9 cellular contexts compared by ENCODE assay signal in genomic region chr7:36677769-36678435, GRCh38. TPM values are rescaled to one million over a fixed set of nuclear protein-coding genes. Genes with fewer than 3 reads are reported as not detected.
A peak's percentile ranks its signal among the peaks of the same experiment; 100 is the strongest.
DNase-seq lines count a peak whose midpoint lies in the region; ATAC-seq and TF ChIP-seq lines count a peak whose summit lies in the region.
"Had no signal": no experiment of that assay in that cellular context is flagged by ENCODE, and none has a peak within 500 bp of the region (broad histone marks: within the 10 kb centered on the region; RNA-seq: fewer than 3 reads in every experiment).

No MANE protein-coding gene starts in this region.

- H3K4me3 ChIP-seq in SK-N-SH (ENCODE audit: low read depth in 2 of 2, low read length in 1 of 2) (no peak overlapping the region), sigmoid colon (no peak overlapping the region)
- H3K4me3 ChIP-seq: dorsolateral prefrontal cortex had no signal

- no peak overlapping the region for H2AFZ ChIP-seq in SK-N-SH (ENCODE audit: low read depth)

- peak overlapping the region; percentile 74 for H3K27ac Mint-ChIP-seq in activated CD4-positive, alpha-beta memory T cell treated with anti-CD3 and anti-CD28 coated beads, Interleukin-2, amount 10 ng/mL, durations not matched to agents 7 days and 5 days
- peak overlapping the region; percentile 87 to 95 (median 94) for H3K27ac Mint-ChIP-seq in naive thymus-derived CD8-positive, alpha-beta T cell
- peak overlapping the region; percentile 81 for H3K27ac Mint-ChIP-seq in stimulated activated memory B cell treated with anti-CD40 and anti-IgM and Interleukin-4, amounts not matched to agents 10 μg/mL and 1 μg/mL and 100 μg/mL, for 72 hours

- peaks cover 16% of the 10 kb centered on the region for H3K36me3 Mint-ChIP-seq in activated CD4-positive, alpha-beta memory T cell treated with anti-CD3 and anti-CD28 coated beads, Interleukin-2, amount 10 ng/mL, durations not matched to agents 7 days and 5 days (ENCODE audit: low read depth)
- H3K36me3 Mint-ChIP-seq in naive thymus-derived CD8-positive, alpha-beta T cell, result peaks cover 0 to 20% (median 8%) of the 10 kb centered on the region in 3 donors
- H3K36me3 Mint-ChIP-seq in stimulated activated memory B cell treated with anti-CD40 and anti-IgM and Interleukin-4, amounts not matched to agents 10 μg/mL and 1 μg/mL and 100 μg/mL, for 72 hours, result no peaks in the 10 kb centered on the region

- peak; percentile 71 for ATAC-seq in HG02870 (IDR thresholded peaks at IDR 0.05; ENCODE audit: unreplicated experiment)
- peak; percentile 16 to 52 for ATAC-seq in naive thymus-derived CD8-positive, alpha-beta T cell
- ATAC-seq in stimulated activated memory B cell treated with anti-CD40 and anti-IgM and Interleukin-4, amounts not matched to agents 10 μg/mL and 1 μg/mL and 100 μg/mL, for 72 hours, result peak; percentile 80

- no peaks in the 10 kb centered on the region for H3K9me2 ChIP-seq in SK-N-SH

- no peaks in the 10 kb centered on the region; the same call in 1 of the 2 replicates for H3K27me3 ChIP-seq in SK-N-SH (ENCODE audit: insufficient read depth)
- H3K27me3 ChIP-seq in sigmoid colon, result peaks cover 0 to 2% (median 0%) of the 10 kb centered on the region in 3 donors
- H3K27me3 ChIP-seq: dorsolateral prefrontal cortex had no signal

- WGBS in SK-N-SH (ENCODE audit: low lambda C conversion rate), result 58% methylated on average over 2 of the region's 2 CpGs
- 70 to 92% methylated on average over 2 of the region's 2 CpGs for whole genome bisulfite sequencing in sigmoid colon, 2 donors

- intact Hi-C loops in sigmoid colon (cut with DNase I), result no loop called here

- POLR2A ChIA-PET in activated CD4-positive, alpha-beta memory T cell treated with anti-CD3 and anti-CD28 coated beads, Interleukin-2, amount 10 ng/mL, durations not matched to agents 7 days and 5 days (lab: Charles Lee), result interaction anchor here (0.6 to 3.0 kb wide), 9 partner anchors 10 to 260 kb away, joined by 3 to 10 read pairs (median 3); no protein-coding TSS in a partner anchor
- POLR2A ChIA-PET in naive thymus-derived CD8-positive, alpha-beta T cell (lab: Charles Lee), result interaction anchor here (0.6 to 3.0 kb wide), 19 partner anchors 8 to 172 kb away, joined by 3 to 20 read pairs (median 6); partner anchors contain the start of gene AOAH
- POLR2A ChIA-PET in SK-N-SH (lab: Yijun Ruan, JAX), result no interaction called here

- H3K27me3 Mint-ChIP-seq in activated CD4-positive, alpha-beta memory T cell treated with anti-CD3 and anti-CD28 coated beads, Interleukin-2, amount 10 ng/mL, durations not matched to agents 7 days and 5 days, result no peaks in the 10 kb centered on the region
- H3K27me3 Mint-ChIP-seq in naive thymus-derived CD8-positive, alpha-beta T cell, result no peaks in the 10 kb centered on the region
- no peaks in the 10 kb centered on the region for H3K27me3 Mint-ChIP-seq in stimulated activated memory B cell treated with anti-CD40 and anti-IgM and Interleukin-4, amounts not matched to agents 10 μg/mL and 1 μg/mL and 100 μg/mL, for 72 hours

- peaks cover 39% of the 10 kb centered on the region for H3K4me1 Mint-ChIP-seq in activated CD4-positive, alpha-beta memory T cell treated with anti-CD3 and anti-CD28 coated beads, Interleukin-2, amount 10 ng/mL, durations not matched to agents 7 days and 5 days
- H3K4me1 Mint-ChIP-seq in naive thymus-derived CD8-positive, alpha-beta T cell, result peaks cover 35 to 57% (median 46%) of the 10 kb centered on the region in 4 donors
- H3K4me1 Mint-ChIP-seq in stimulated activated memory B cell treated with anti-CD40 and anti-IgM and Interleukin-4, amounts not matched to agents 10 μg/mL and 1 μg/mL and 100 μg/mL, for 72 hours, result peaks cover 21% of the 10 kb centered on the region

- no peaks in the 10 kb centered on the region for H3K79me2 ChIP-seq in SK-N-SH (ENCODE audit: insufficient read depth)

- no peak for TF ChIP-seq POLR2A in sigmoid colon (IDR thresholded peaks at IDR 0.05)

- H3K4me1 ChIP-seq in SK-N-SH (ENCODE audit: control insufficient read depth in 1 of 2, insufficient read depth in 2 of 2, low read depth in 1 of 2, low read length in 1 of 2), result no peaks in the 10 kb centered on the region; a peak in 1 of 4 replicates
- no peaks in the 10 kb centered on the region for H3K4me1 ChIP-seq in sigmoid colon

- DNase-seq in activated CD4-positive, alpha-beta memory T cell treated with anti-CD3 and anti-CD28 coated beads, Interleukin-2, amount 10 ng/mL, durations not matched to agents 7 days and 5 days, result no peak
- DNase-seq in naive thymus-derived CD8-positive, alpha-beta T cell, result peak in 3 of 10 donors; percentile 23 to 42 (median 41)
- DNase-seq in SK-N-SH (no peak), sigmoid colon (no peak), ecto neural progenitor cell (ENCODE audit: low spot score) (no peak)
- DNase-seq: dorsolateral prefrontal cortex, MM.1S had no signal

- CTCF ChIA-PET in activated CD4-positive, alpha-beta memory T cell treated with anti-CD3 and anti-CD28 coated beads, Interleukin-2, amount 10 ng/mL, durations not matched to agents 7 days and 5 days (lab: Charles Lee), result interaction anchor here (0.8 to 1.3 kb wide), 6 partner anchors 9 to 504 kb away, joined by 3 to 4 read pairs (median 4); no protein-coding TSS in a partner anchor
- CTCF ChIA-PET in SK-N-SH (lab: Yijun Ruan, JAX), result interaction anchor here (0.6 to 1.6 kb wide), 4 partner anchors 13 to 504 kb away, joined by 3 to 6 read pairs (median 3); no protein-coding TSS in a partner anchor

- peak overlapping the region in 1 of 2 experiments; percentile 17; a peak in 1 of 4 replicates for H3K27ac ChIP-seq in SK-N-SH (ENCODE audit: low read depth in 2 of 2, low read length in 1 of 2)
- H3K27ac ChIP-seq in sigmoid colon, result no peak overlapping the region
- H3K27ac ChIP-seq: dorsolateral prefrontal cortex had no signal

- no peak overlapping the region for H3K4me3 Mint-ChIP-seq in activated CD4-positive, alpha-beta memory T cell treated with anti-CD3 and anti-CD28 coated beads, Interleukin-2, amount 10 ng/mL, durations not matched to agents 7 days and 5 days
- peak overlapping the region; percentile 3 to 84 (median 66) for H3K4me3 Mint-ChIP-seq in naive thymus-derived CD8-positive, alpha-beta T cell
- H3K4me3 Mint-ChIP-seq in stimulated activated memory B cell treated with anti-CD40 and anti-IgM and Interleukin-4, amounts not matched to agents 10 μg/mL and 1 μg/mL and 100 μg/mL, for 72 hours, result no peak overlapping the region

- H3K9me3 ChIP-seq in SK-N-SH (no peaks in the 10 kb centered on the region; the same call in 1 of the 2 replicates), sigmoid colon (no peaks in the 10 kb centered on the region)

- H3K9me3 Mint-ChIP-seq in activated CD4-positive, alpha-beta memory T cell treated with anti-CD3 and anti-CD28 coated beads, Interleukin-2, amount 10 ng/mL, durations not matched to agents 7 days and 5 days, result no peaks in the 10 kb centered on the region
- H3K9me3 Mint-ChIP-seq in naive thymus-derived CD8-positive, alpha-beta T cell, result no peaks in the 10 kb centered on the region
- no peaks in the 10 kb centered on the region for H3K9me3 Mint-ChIP-seq in stimulated activated memory B cell treated with anti-CD40 and anti-IgM and Interleukin-4, amounts not matched to agents 10 μg/mL and 1 μg/mL and 100 μg/mL, for 72 hours

- no peak for TF ChIP-seq CTCF in SK-N-SH (IDR thresholded peaks at IDR 0.05)
- TF ChIP-seq CTCF in sigmoid colon (IDR thresholded peaks at IDR 0.05), result no peak

- H3K9ac ChIP-seq in SK-N-SH, result no peak overlapping the region

- no peaks in the 10 kb centered on the region for H3F3A ChIP-seq in SK-N-SH (replicated peaks; ENCODE audit: insufficient read depth)

- no peak overlapping the region for H3K4me2 ChIP-seq in SK-N-SH

- H3K36me3 ChIP-seq in SK-N-SH (replicated peaks in 1 of 2; ENCODE audit: control insufficient read depth in 1 of 2, insufficient read depth in 2 of 2, low read length in 1 of 2) (no peaks in the 10 kb centered on the region), sigmoid colon (no peaks in the 10 kb centered on the region)

- no peaks in the 10 kb centered on the region for H4K20me1 ChIP-seq in SK-N-SH (ENCODE audit: insufficient read depth)

- no peak for TF ChIP-seq RAD21 in SK-N-SH (IDR thresholded peaks at IDR 0.05; ENCODE audit: low read length)

- TF ChIP-seq EP300 in SK-N-SH (IDR thresholded peaks at IDR 0.05; ENCODE audit: borderline replicate concordance in 1 of 2, low read depth in 1 of 2, low read length in 1 of 2), result no peak
- TF ChIP-seq EP300 in sigmoid colon (IDR thresholded peaks at IDR 0.05), result no peak

TF ChIP-seq in SK-N-SH, 30 proteins besides CTCF, POLR2A, EP300 and RAD21 (continues in another document):
- TF ChIP-seq REST (IDR thresholded peaks at IDR 0.05; ENCODE audit: low read depth, low read length), result no peak

RNA-seq across cellular contexts. Expression of gene AOAH, which starts 46.4 kb away (rescaled TPM):
- total RNA-seq in activated CD4-positive, alpha-beta memory T cell treated with anti-CD3 and anti-CD28 coated beads, Interleukin-2, amount 10 ng/mL, durations not matched to agents 7 days and 5 days, result 10 to 100 TPM; 15.4 to 18.5 TPM
- 10 to 100 TPM; 30.2 to 31.4 TPM for total RNA-seq in naive thymus-derived CD8-positive, alpha-beta T cell
- 10 to 100 TPM; 40.5 to 85.9 (median 44.3) TPM for polyA plus RNA-seq in naive thymus-derived CD8-positive, alpha-beta T cell
- polyA plus RNA-seq in SK-N-SH (2012; rRNA removed) (not detected in 2 replicates), sigmoid colon (10 to 100 TPM; 16.2 to 61.3 (median 25.2) TPM)
- 0.01 and 0.03 TPM in 2 replicates for polyA plus RNA-seq in SK-N-SH (2012; cell fraction: cytosol; rRNA removed)
- polyA plus RNA-seq in SK-N-SH (2012; cell fraction: nucleus; rRNA removed), result not detected in 2 replicates
- total RNA-seq in sigmoid colon, result 10 to 100 TPM in 3 of 4 donors, 1 to 10 TPM in 1; 3.8 to 19.4 (median 13.7) TPM

Comparison
In these comparisons a context has a peak if more than half of its experiments do, and no peak if none do; other contexts are left out.
1. H3K4me3 Mint-ChIP-seq: peak in naive thymus-derived CD8-positive, alpha-beta T cell (10 of 10); none in activated CD4-positive, alpha-beta memory T cell treated with anti-CD3 and anti-CD28 coated beads, Interleukin-2, amount 10 ng/mL, durations not matched to agents 7 days and 5 days (single experiment) and stimulated activated memory B cell treated with anti-CD40 and anti-IgM and Interleukin-4, amounts not matched to agents 10 μg/mL and 1 μg/mL and 100 μg/mL, for 72 hours (single experiment).
2. Peak in every context shown above with its lines, with median percentiles within 50 percentile points of each other: ATAC-seq and H3K27ac Mint-ChIP-seq.